12 cellular contexts compared by ENCODE assay signal in genomic region chr20:53032021-53033001, GRCh38.
DNase-seq lines count a peak whose midpoint lies in the region; ATAC-seq and TF ChIP-seq lines count a peak whose summit lies in the region.
"Had no signal": no experiment of that assay in that cellular context is flagged by ENCODE, and none has a peak within 500 bp of the region (broad histone marks: within the 10 kb centered on the region; RNA-seq: fewer than 3 reads in every experiment).

No MANE protein-coding gene starts in this region.

- no peak overlapping the region for H3K27ac ChIP-seq in testis
- H3K27ac ChIP-seq: BLaER1 treated with 17β-estradiol and CSF1 and Interleukin-3, amounts not matched to agents 10 nM and 100 nM had no signal

- H3K9me3 Mint-ChIP-seq in natural killer cell: no peaks in the 10 kb centered on the region

- no peaks in the 10 kb centered on the region for H3K36me3 ChIP-seq in testis (ENCODE audit: low read depth, missing control alignments)
- H3K36me3 ChIP-seq: BLaER1 treated with 17β-estradiol and CSF1 and Interleukin-3, amounts not matched to agents 10 nM and 100 nM had no signal

- no peaks in the 10 kb centered on the region for H3K27me3 ChIP-seq in testis
- H3K27me3 ChIP-seq: BLaER1 treated with 17β-estradiol and CSF1 and Interleukin-3, amounts not matched to agents 10 nM and 100 nM had no signal

- H3K4me3 ChIP-seq in fibroblast of the aortic adventitia (ENCODE audit: low read depth, low read length): no peak overlapping the region
- H3K4me3 ChIP-seq in testis: no peak overlapping the region
- H3K4me3 ChIP-seq: BLaER1 treated with 17β-estradiol and CSF1 and Interleukin-3, amounts not matched to agents 10 nM and 100 nM had no signal

- peaks cover 3% of the 10 kb centered on the region for H3K4me1 ChIP-seq in testis

- H3K9me3 ChIP-seq in testis: no peaks in the 10 kb centered on the region
- H3K9me3 ChIP-seq: BLaER1 treated with 17β-estradiol and CSF1 and Interleukin-3, amounts not matched to agents 10 nM and 100 nM had no signal

- DNase-seq in AG09319 (ENCODE audit: extremely low read depth, low read depth) (peak; percentile 65), RPMI7951 (ENCODE audit: low read depth) (peak; percentile 34), fibroblast of the aortic adventitia (ENCODE audit: low read depth) (peak; percentile 87), non-pigmented ciliary epithelial cell (ENCODE audit: low read depth) (peak; percentile 19), natural killer cell (no peak), testis (no peak)
- DNase-seq: GDM1, hypothalamus, NCI-H2227 treated with DMSO at 0.1 percent for 48 hours had no signal

- no peak overlapping the region for H3K27ac Mint-ChIP-seq in natural killer cell

- no peaks in the 10 kb centered on the region for H3K36me3 Mint-ChIP-seq in natural killer cell

- no peak overlapping the region for H3K4me3 Mint-ChIP-seq in natural killer cell

- intact Hi-C loops in natural killer cell (cut with micrococcal nuclease) (no loop called here), testis (cut with DNase I; ENCODE audit: low total_unique reads) (no loop called here)

- H3K27me3 Mint-ChIP-seq in natural killer cell (ENCODE audit: low read depth in 2 of 2): peaks cover 19 to 39% of the 10 kb centered on the region in 2 donors

- 68 to 74% methylated on average over 17 of the region's 17 CpGs for WGBS in testis, 2 donors

- TF ChIP-seq CTCF in AG09319 (IDR thresholded peaks at IDR 0.05; ENCODE audit: low read depth, low read length): no peak
- TF ChIP-seq CTCF in fibroblast of the aortic adventitia (IDR thresholded peaks at IDR 0.05; ENCODE audit: insufficient read depth, low read length): no peak
- no peak for TF ChIP-seq CTCF in natural killer cell (IDR thresholded peaks at IDR 0.05)
- no peak for TF ChIP-seq CTCF in testis (IDR thresholded peaks at IDR 0.05)

- ATAC-seq in HG02763 (IDR thresholded peaks at IDR 0.05; ENCODE audit: unreplicated experiment) (no peak), natural killer cell (no peak), HG02870 (IDR thresholded peaks at IDR 0.05; ENCODE audit: unreplicated experiment) (no peak)

- no peaks in the 10 kb centered on the region for H3K4me1 Mint-ChIP-seq in natural killer cell

- TF ChIP-seq POLR2A in testis (IDR thresholded peaks at IDR 0.05): no peak

Comparison
In these comparisons a context has a peak if more than half of its experiments do, and no peak if none do; other contexts are left out.
1. DNase-seq: peak in AG09319 (single experiment), RPMI7951 (single experiment), fibroblast of the aortic adventitia (single experiment) and non-pigmented ciliary epithelial cell (single experiment); none in natural killer cell (single experiment) and testis (single experiment).